Comparison of ENCODE assay signal across 29 cellular contexts in genomic region chr9:4507731-4508130, GRCh38. TPM values are rescaled to one million over a fixed set of nuclear protein-coding genes. Genes with fewer than 3 reads are reported as not detected.
DNase-seq lines count a peak whose midpoint lies in the region; ATAC-seq and TF ChIP-seq lines count a peak whose summit lies in the region.
"Had no signal": no experiment of that assay in that cellular context is flagged by ENCODE, and none has a peak within 500 bp of the region (broad histone marks: within the 10 kb centered on the region; RNA-seq: fewer than 3 reads in every experiment).

No MANE protein-coding gene starts in this region.

- TF ChIP-seq POLR2A in transverse colon (IDR thresholded peaks at IDR 0.05), result no peak
- TF ChIP-seq POLR2A in prostate gland (IDR thresholded peaks at IDR 0.05), result no peak

- TF ChIP-seq EP300 in Ishikawa (IDR thresholded peaks at IDR 0.05; ENCODE audit: borderline replicate concordance) (no peak), transverse colon (IDR thresholded peaks at IDR 0.05; ENCODE audit: low read depth) (no peak)

- in situ Hi-C loops in transverse colon (cut with MboI; ENCODE audit: low pct_ligation_motif_present in 1 of 4, low pct_unique_long_range_greater_than_20kb in 1 of 4, low sequenced_read_pairs in 3 of 4), result no loop called here

- H3K4me1 ChIP-seq in transverse colon, result peaks cover 0 to 23% (median 5%) of the 10 kb centered on the region in 4 donors
- H3K4me1 ChIP-seq in prostate gland (replicated peaks), result no peaks in the 10 kb centered on the region
- H3K4me1 ChIP-seq: esophagus muscularis mucosa, heart right ventricle, neural progenitor cell, SJCRH30, stomach, tibial nerve had no signal

- no peaks in the 10 kb centered on the region for H3K36me3 ChIP-seq in transverse colon
- H3K36me3 ChIP-seq in prostate gland, result no peaks in the 10 kb centered on the region
- H3K36me3 ChIP-seq: esophagus muscularis mucosa, heart right ventricle, neural progenitor cell, SJCRH30, stomach, tibial nerve had no signal

- intact Hi-C loops in transverse colon (cut with DNase I; ENCODE audit: low total_unique reads) (no loop called here), prostate gland (cut with DNase I) (no loop called here)

- H3K4me3 ChIP-seq in transverse colon (no peak overlapping the region), prostate gland (no peak overlapping the region)
- H3K4me3 ChIP-seq: coronary artery, esophagus muscularis mucosa, heart right ventricle, neural progenitor cell, SJCRH30, stomach, tibial nerve had no signal

- WGBS in transverse colon (ENCODE audit: low coverage in 1 of 2), 2 donors, result 85 to 91% methylated on average over 6 to 7 of the region's 7 CpGs
- WGBS in prostate gland, result 52% methylated on average over 7 of the region's 7 CpGs

- peak; percentile 40 for ATAC-seq in GM19043 (IDR thresholded peaks at IDR 0.05; ENCODE audit: low read depth, unreplicated experiment)
- no peak for ATAC-seq in GM19351 (IDR thresholded peaks at IDR 0.05; ENCODE audit: unreplicated experiment)
- ATAC-seq in HG03108 (IDR thresholded peaks at IDR 0.05; ENCODE audit: unreplicated experiment), result no peak
- ATAC-seq: activated CD4-positive, CD25-positive, alpha-beta regulatory T cell treated with anti-CD3 and anti-CD28 coated beads, Interleukin-2, amount 50 U/mL, for 24 hours; effector memory CD8-positive, alpha-beta T cell; heart right ventricle had no signal

- H3K27ac ChIP-seq in transverse colon (peak overlapping the region in 3 of 4 donors; percentile 19 to 54 (median 41)), prostate gland (no peak overlapping the region)
- H3K27ac ChIP-seq: C4-2B, coronary artery, esophagus muscularis mucosa, heart right ventricle, KMS-11, neural progenitor cell, SJCRH30, stomach, tibial nerve had no signal

- DNase-seq in kidney tubule cell (ENCODE audit: low spot score) (peak; percentile 43), transverse colon (no peak), prostate gland (ENCODE audit: low spot score) (no peak)
- DNase-seq: activated CD4-positive, alpha-beta memory T cell treated with anti-CD3 and anti-CD28 coated beads for 36 hours; activated CD8-positive, alpha-beta memory T cell treated with anti-CD3 and anti-CD28 coated beads, Interleukin-2, amount 50 U/mL, for 48 hours; aorta; effector memory CD8-positive, alpha-beta T cell; foreskin melanocyte; heart right ventricle; MM.1S; NCI-H1417; NCI-H2081; NCI-H226; NCI-H748 treated with DMSO at 0.1 percent for 48 hours; SJCRH30; stimulated activated CD8-positive, alpha-beta memory T cell treated with anti-CD3 and anti-CD28 coated beads, Interleukin-4, amount 100 ng/mL, for 48 hours; stomach; T-helper 1 cell had no signal

- no peak for TF ChIP-seq RAD21 in Ishikawa (IDR thresholded peaks at IDR 0.05; ENCODE audit: low read depth)

- TF ChIP-seq CTCF in transverse colon (IDR thresholded peaks at IDR 0.05) (no peak), prostate gland (IDR thresholded peaks at IDR 0.05) (no peak)

- no peaks in the 10 kb centered on the region for H3K27me3 ChIP-seq in transverse colon
- no peaks in the 10 kb centered on the region for H3K27me3 ChIP-seq in prostate gland (replicated peaks; ENCODE audit: insufficient read depth)
- H3K27me3 ChIP-seq: esophagus muscularis mucosa, heart right ventricle, neural progenitor cell, SJCRH30, stomach, tibial nerve had no signal

- H3K9me3 ChIP-seq in transverse colon (no peaks in the 10 kb centered on the region), prostate gland (no peaks in the 10 kb centered on the region)
- H3K9me3 ChIP-seq: esophagus muscularis mucosa, heart right ventricle, SJCRH30, stomach, tibial nerve had no signal

TF ChIP-seq in Ishikawa, 13 proteins besides CTCF, POLR2A, EP300 and RAD21:
- TF ChIP-seq MAX (IDR thresholded peaks at IDR 0.05) (no peak; the same call in 1 of the 2 replicates), USF1 (IDR thresholded peaks at IDR 0.05) (peak; percentile 80)

RNA-seq across cellular contexts. Expression of gene SLC1A1, which starts 17.5 kb away (rescaled TPM):
- total RNA-seq in transverse colon, result 10 to 100 TPM in 3 of 4 donors, under 1 TPM in 1; 0.80 to 63.2 (median 28.7) TPM
- total RNA-seq in prostate gland, result 10 to 100 TPM in 1 of 2 donors, 1 to 10 TPM in 1; 2.9 to 13.1 TPM
- total RNA-seq: activated CD4-positive, alpha-beta memory T cell treated with anti-CD3 and anti-CD28 coated beads for 36 hours; SJCRH30 had no signal

Comparison
In these comparisons a context has a peak if more than half of its experiments do, and no peak if none do; other contexts are left out.
1. H3K27ac ChIP-seq: peak in transverse colon (3 of 4); none in prostate gland (0 of 2).